ENCODE assay signal across 8 cellular contexts in genomic region chr7:138935438-138936079, GRCh38. TPM values are rescaled to one million over a fixed set of nuclear protein-coding genes. Genes with fewer than 3 reads are reported as not detected.
DNase-seq lines count a peak whose midpoint lies in the region; ATAC-seq lines count a peak whose summit lies in the region.

No MANE protein-coding gene starts in this region.

- intact Hi-C loops in Right ventricle myocardium inferior (cut with DNase I) (no loop called here), cardiac septum (cut with DNase I) (no loop called here), left cardiac atrium (cut with DNase I) (no loop called here)

- no peak overlapping the region for H3K27ac ChIP-seq in substantia nigra (ENCODE audit: low read depth, low read length, poor library complexity, severe bottlenecking)

- no peak for DNase-seq in Right ventricle myocardium inferior (ENCODE audit: missing footprints)
- no peak for DNase-seq in cardiac septum (ENCODE audit: low spot score)
- peak; percentile 25 to 71 for DNase-seq in SW 1271 (lab: John Stamatoyannopoulos, UW)
- DNase-seq in left cardiac atrium = peak; percentile 32
- no peak for DNase-seq in cerebellar cortex (ENCODE audit: low spot score)
- DNase-seq in substantia nigra (lab: John Stamatoyannopoulos, UW) = no peak

- ATAC-seq in Right ventricle myocardium inferior = peak; percentile 69
- ATAC-seq in left cardiac atrium = peak; percentile 78 to 95
- ATAC-seq in GM21786 (IDR thresholded peaks at IDR 0.05; ENCODE audit: unreplicated experiment) = no peak
- no peak for ATAC-seq in GM21515 (IDR thresholded peaks at IDR 0.05; ENCODE audit: unreplicated experiment)

RNA-seq across cellular contexts. Expression of gene KIAA1549, which starts 45.6 kb away (rescaled TPM):
- total RNA-seq in Right ventricle myocardium inferior (1.8 TPM), cardiac septum (1.4 TPM), left cardiac atrium (1 to 10 TPM; 1.3 to 1.5 TPM)

Comparison
In these comparisons a context has a peak if more than half of its experiments do, and no peak if none do; other contexts are left out.
1. DNase-seq: peak in SW 1271 (2 of 2) and left cardiac atrium (single experiment); none in Right ventricle myocardium inferior (single experiment), cardiac septum (single experiment), cerebellar cortex (single experiment) and substantia nigra (0 of 49).
2. ATAC-seq: peak in Right ventricle myocardium inferior (single experiment) and left cardiac atrium (2 of 2); none in GM21786 (single experiment) and GM21515 (single experiment).